ENCODE assay signal across 24 cellular contexts in the genomic region with DNA sequence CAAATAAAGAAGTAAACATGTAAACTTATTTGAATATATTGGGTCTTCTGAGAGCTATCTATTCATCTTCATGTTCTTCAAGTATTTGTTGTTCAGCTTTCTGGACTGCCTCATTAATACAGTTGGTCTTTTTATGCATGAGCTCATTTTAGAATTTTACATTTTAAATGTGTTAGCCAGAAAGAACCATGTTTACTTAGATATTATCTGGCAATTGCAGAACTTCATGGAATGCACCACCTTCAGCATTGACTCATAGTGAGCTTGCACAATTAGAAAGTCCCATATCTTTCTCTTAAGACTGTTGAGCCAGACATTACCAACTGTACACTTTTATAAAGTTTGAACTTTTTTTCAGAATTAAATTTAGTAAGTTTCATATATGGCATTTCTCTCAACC.
DNase-seq lines count a peak whose midpoint lies in the region; ATAC-seq and TF ChIP-seq lines count a peak whose summit lies in the region.
"Had no signal": no experiment of that assay in that cellular context is flagged by ENCODE, and none has a peak within 500 bp of the region (broad histone marks: within the 10 kb centered on the region; RNA-seq: fewer than 3 reads in every experiment).

No MANE protein-coding gene starts in this region.

- H4K8ac ChIP-seq in mesenchymal stem cell (ENCODE audit: low read length), result no peak overlapping the region

- H3K9me3 Mint-ChIP-seq in CD4-positive, alpha-beta T cell, result peaks cover 10% of the 10 kb centered on the region
- H3K9me3 Mint-ChIP-seq: activated B cell treated with CpG ODN at 0.5 μM for 24 hours had no signal

- H3K4me3 Mint-ChIP-seq in CD4-positive, alpha-beta T cell, result no peak overlapping the region
- H3K4me3 Mint-ChIP-seq: activated B cell treated with CpG ODN at 0.5 μM for 24 hours had no signal

- no peak overlapping the region for H3K4me3 ChIP-seq in AG10803 (ENCODE audit: low read length)
- no peak overlapping the region for H3K4me3 ChIP-seq in choroid plexus epithelial cell (ENCODE audit: low read depth, low read length)
- H3K4me3 ChIP-seq in mesenchymal stem cell (ENCODE audit: insufficient read depth in 1 of 2, low read depth in 1 of 2, low read length in 2 of 2), result no peak overlapping the region
- H3K4me3 ChIP-seq: gastrocnemius medialis, upper lobe of left lung had no signal

- no peaks in the 10 kb centered on the region for H3K4me1 ChIP-seq in mesenchymal stem cell (ENCODE audit: control insufficient read depth, insufficient read depth, low read depth, low read length)
- H3K4me1 ChIP-seq: gastrocnemius medialis, upper lobe of left lung had no signal

- no peak overlapping the region for H3K9ac ChIP-seq in mesenchymal stem cell (ENCODE audit: low read length)

- H3K27me3 Mint-ChIP-seq in CD4-positive, alpha-beta T cell, result no peaks in the 10 kb centered on the region
- H3K27me3 Mint-ChIP-seq: activated B cell treated with CpG ODN at 0.5 μM for 24 hours had no signal

- peak; percentile 27 for DNase-seq in AG10803 (ENCODE audit: low read depth)
- DNase-seq in NCI-H446 (lab: John Stamatoyannopoulos, UW), result peak; percentile 12 to 63
- peak; percentile 34 for DNase-seq in choroid plexus epithelial cell (ENCODE audit: low read depth)
- peak; percentile 44 for DNase-seq in mesenchymal stem cell
- DNase-seq in HCEC 1CT, result no peak
- DNase-seq in NCI-H1048 (lab: John Stamatoyannopoulos, UW), result no peak
- no peak for DNase-seq in NCI-H345 (lab: John Stamatoyannopoulos, UW)
- DNase-seq in CD4-positive, alpha-beta T cell, result no peak
- DNase-seq: ACHN; activated B cell treated with CpG ODN at 0.5 μM for 24 hours; activated CD4-positive, alpha-beta T cell treated with anti-CD3 and anti-CD28 coated beads, Interleukin-2, amount 50 U/mL, for 4 hours; activated CD8-positive, alpha-beta memory T cell treated with anti-CD3 and anti-CD28 coated beads, Interleukin-2, amount 50 U/mL, for 48 hours; activated effector memory CD4-positive, alpha-beta T cell treated with Interleukin-2 at 50 U/mL for 16 hours; EL; gastrocnemius medialis; GOT3; kidney; NCI-H1417 treated with DMSO at 0.1 percent for 48 hours; NCI-H2107; NCI-H526 treated with DMSO at 0.1 percent for 48 hours; T-helper 9 cell; upper lobe of left lung had no signal

- no peaks in the 10 kb centered on the region for H3K27me3 ChIP-seq in mesenchymal stem cell (ENCODE audit: control insufficient read depth in 1 of 2, insufficient read depth in 1 of 2, low read length in 2 of 2)
- no peaks in the 10 kb centered on the region for H3K27me3 ChIP-seq in CD4-positive, alpha-beta T cell (ENCODE audit: control insufficient read depth, insufficient read depth, low read length)
- H3K27me3 ChIP-seq: gastrocnemius medialis, upper lobe of left lung had no signal

- H2BK120ac ChIP-seq in mesenchymal stem cell (ENCODE audit: low read depth, low read length), result no peak overlapping the region

- no peak overlapping the region for H2AFZ ChIP-seq in mesenchymal stem cell (ENCODE audit: low read depth, low read length)

- POLR2A ChIA-PET in CD4-positive, alpha-beta T cell (lab: Charles Lee), result no interaction called here

- no peak overlapping the region for H2BK15ac ChIP-seq in mesenchymal stem cell (ENCODE audit: low read depth, poor library complexity, severe bottlenecking)

- H3K4me1 Mint-ChIP-seq in CD4-positive, alpha-beta T cell (ENCODE audit: low read depth), result no peaks in the 10 kb centered on the region
- H3K4me1 Mint-ChIP-seq: activated B cell treated with CpG ODN at 0.5 μM for 24 hours had no signal

- intact Hi-C loops in CD4-positive, alpha-beta T cell (cut with DNase I, micrococcal nuclease), result no loop called here

- no peak for ATAC-seq in CD4-positive, alpha-beta T cell (ENCODE audit: poor library complexity)
- ATAC-seq: gastrocnemius medialis, HepG2 had no signal

- H3K27ac ChIP-seq in mesenchymal stem cell (ENCODE audit: low read length, poor library complexity, severe bottlenecking), result no peak overlapping the region
- H3K27ac ChIP-seq in CD4-positive, alpha-beta T cell (ENCODE audit: low read depth, low read length), result no peak overlapping the region
- H3K27ac ChIP-seq: C4-2B, gastrocnemius medialis, upper lobe of left lung had no signal

- no peaks in the 10 kb centered on the region for H3K9me3 ChIP-seq in mesenchymal stem cell (ENCODE audit: control insufficient read depth, low read length)
- H3K9me3 ChIP-seq in CD4-positive, alpha-beta T cell (ENCODE audit: control insufficient read depth, low read length), result no peaks in the 10 kb centered on the region
- H3K9me3 ChIP-seq: gastrocnemius medialis, upper lobe of left lung had no signal

- H3K4me2 ChIP-seq in mesenchymal stem cell (ENCODE audit: low read length, poor library complexity, severe bottlenecking), result no peak overlapping the region

- no peak overlapping the region for H4K91ac ChIP-seq in mesenchymal stem cell (ENCODE audit: low read length)

- H3K27ac Mint-ChIP-seq in CD4-positive, alpha-beta T cell, result no peak overlapping the region
- H3K27ac Mint-ChIP-seq: activated B cell treated with CpG ODN at 0.5 μM for 24 hours had no signal

- TF ChIP-seq CTCF in AG10803 (conservative IDR thresholded peaks at IDR 0.05; ENCODE audit: low read length) (no peak), choroid plexus epithelial cell (conservative IDR thresholded peaks at IDR 0.05; ENCODE audit: low read depth, low read length) (no peak)
- no peak for TF ChIP-seq CTCF in CD4-positive, alpha-beta T cell (IDR thresholded peaks at IDR 0.05)

- H2BK12ac ChIP-seq in mesenchymal stem cell (ENCODE audit: low read length in 2 of 2), result no peak overlapping the region

- no peaks in the 10 kb centered on the region for H3K36me3 ChIP-seq in mesenchymal stem cell (ENCODE audit: control insufficient read depth in 1 of 2, insufficient read depth in 2 of 2, low read depth in 1 of 2, low read length in 2 of 2)
- H3K36me3 ChIP-seq: gastrocnemius medialis, upper lobe of left lung had no signal

- no peak overlapping the region for H2AK5ac ChIP-seq in mesenchymal stem cell (ENCODE audit: low read length, severe bottlenecking)

- CTCF ChIA-PET in CD4-positive, alpha-beta T cell (lab: Charles Lee), result no interaction called here

- H3K36me3 Mint-ChIP-seq in CD4-positive, alpha-beta T cell (ENCODE audit: low read depth), result no peaks in the 10 kb centered on the region

- H3K4ac ChIP-seq in mesenchymal stem cell (ENCODE audit: low read depth in 1 of 2, low read length in 2 of 2), result no peak overlapping the region

- H2BK5ac ChIP-seq in mesenchymal stem cell (ENCODE audit: low read depth, low read length, poor library complexity, severe bottlenecking), result no peak overlapping the region

- no peak overlapping the region for H3K23ac ChIP-seq in mesenchymal stem cell (ENCODE audit: low read length in 2 of 2)

- H3K79me1 ChIP-seq in mesenchymal stem cell (replicated peaks; ENCODE audit: low read length, poor library complexity, severe bottlenecking), result no peaks in the 10 kb centered on the region

- H3K14ac ChIP-seq in mesenchymal stem cell (ENCODE audit: low read length in 2 of 2), result no peak overlapping the region

- no peak overlapping the region for H3K18ac ChIP-seq in mesenchymal stem cell (ENCODE audit: low read depth in 1 of 2, low read length in 2 of 2)

Comparison
In these comparisons a context has a peak if more than half of its experiments do, and no peak if none do; other contexts are left out.
1. DNase-seq: peak in AG10803 (single experiment), NCI-H446 (2 of 2), choroid plexus epithelial cell (single experiment) and mesenchymal stem cell (single experiment); none in HCEC 1CT (single experiment), NCI-H1048 (single experiment), NCI-H345 (single experiment) and CD4-positive, alpha-beta T cell (0 of 10).